Comparison of ENCODE assay signal across 20 cellular contexts in genomic region chr13:42066542-42066941, GRCh38. TPM values are rescaled to one million over a fixed set of nuclear protein-coding genes. Genes with fewer than 3 reads are reported as not detected.
DNase-seq lines count a peak whose midpoint lies in the region; TF ChIP-seq lines count a peak whose summit lies in the region.
"Had no signal": no experiment of that assay in that cellular context is flagged by ENCODE, and none has a peak within 500 bp of the region (broad histone marks: within the 10 kb centered on the region; RNA-seq: fewer than 3 reads in every experiment).

No MANE protein-coding gene starts in this region.

- peak; percentile 87 for DNase-seq in AG10803 (ENCODE audit: low read depth)
- peak; percentile 37 for DNase-seq in M059J (ENCODE audit: low read depth)
- DNase-seq in dermis microvascular lymphatic vessel endothelial cell (ENCODE audit: low read depth in 2 of 2) = peak; percentile 66 to 91
- DNase-seq in osteoblast (ENCODE audit: insufficient read length, low spot score, missing footprints) = peak; percentile 34
- no peak for DNase-seq in coronary artery (ENCODE audit: low spot score)
- no peak for DNase-seq in COLO829 (ENCODE audit: low spot score)
- no peak for DNase-seq in mucosa of gallbladder (ENCODE audit: low spot score)
- DNase-seq in G401 (ENCODE audit: low spot score) = no peak
- DNase-seq: activated CD4-positive, alpha-beta T cell treated with anti-CD3 and anti-CD28 coated beads for 36 hours; activated naive CD8-positive, alpha-beta T cell treated with anti-CD3 and anti-CD28 coated beads, Interleukin-2, amount 50 U/mL, for 24 hours; Caco-2; left ventricle myocardium inferior; MM.1S; NCI-H187 treated with DMSO at 0.1 percent for 48 hours; nucleus accumbens; right cardiac atrium; RPMI8226; stimulated activated naive CD4-positive, alpha-beta T cell treated with Interleukin-2 at 50 U/mL for 16 hours; transverse colon had no signal

- H4K20me1 ChIP-seq in osteoblast (ENCODE audit: insufficient read depth, low read length) = peaks cover 17% of the 10 kb centered on the region

- peaks cover 8% of the 10 kb centered on the region for H3K79me2 ChIP-seq in osteoblast (ENCODE audit: insufficient read depth, low read length)

- H3K4me3 ChIP-seq in AG10803 (ENCODE audit: low read length) (no peak overlapping the region), osteoblast (ENCODE audit: insufficient read depth, low read length) (no peak overlapping the region), coronary artery (no peak overlapping the region)
- H3K4me3 ChIP-seq: GM12878, left ventricle myocardium inferior, transverse colon had no signal

- H3K4me1 ChIP-seq in osteoblast (ENCODE audit: insufficient read depth, low read length) = peaks cover 19% of the 10 kb centered on the region
- H3K4me1 ChIP-seq: Caco-2, left ventricle myocardium inferior, transverse colon had no signal

- no peaks in the 10 kb centered on the region for H3K27me3 ChIP-seq in osteoblast (ENCODE audit: insufficient read depth, low read length)
- H3K27me3 ChIP-seq: transverse colon had no signal

- H3K27ac ChIP-seq in osteoblast (ENCODE audit: low read depth, low read length) (peak overlapping the region; percentile 56), coronary artery (no peak overlapping the region)
- H3K27ac ChIP-seq: left ventricle myocardium inferior, transverse colon had no signal

- no peaks in the 10 kb centered on the region for H3K9me3 ChIP-seq in osteoblast (ENCODE audit: low read depth, low read length)
- H3K9me3 ChIP-seq: Caco-2, left ventricle myocardium inferior, transverse colon had no signal

- H3K36me3 ChIP-seq in osteoblast (ENCODE audit: insufficient read depth, low read length) = peaks cover 6% of the 10 kb centered on the region
- H3K36me3 ChIP-seq: transverse colon had no signal

- TF ChIP-seq CTCF in AG10803 (conservative IDR thresholded peaks at IDR 0.05; ENCODE audit: low read length) (no peak), osteoblast (IDR thresholded peaks at IDR 0.05; ENCODE audit: extremely low read depth, low read depth, low read length) (no peak), coronary artery (IDR thresholded peaks at IDR 0.05) (no peak)

- no peak overlapping the region for H2AFZ ChIP-seq in osteoblast (ENCODE audit: low read length)

- H3K4me2 ChIP-seq in osteoblast (ENCODE audit: insufficient read depth, low read length) = no peak overlapping the region

- in situ Hi-C loops in G401 (cut with HindIII; ENCODE audit: low sequenced_read_pairs) = no loop called here

RNA-seq across cellular contexts. Expression of gene DGKH, which starts 18.1 kb away (rescaled TPM):
- 3.4 and 5.0 TPM in 2 replicates for total RNA-seq in M059J (2014; rRNA removed; shearing (Covaris generic))
- total RNA-seq in dermis microvascular lymphatic vessel endothelial cell (11.4 and 12.3 TPM in 2 replicates), osteoblast (8.7 and 11.8 TPM in 2 replicates), mucosa of gallbladder (16.8 TPM)
- total RNA-seq in G401 (2014; rRNA removed; shearing (Covaris generic)) = 1.8 and 2.3 TPM in 2 replicates

Comparison
In these comparisons a context has a peak if more than half of its experiments do, and no peak if none do; other contexts are left out.
1. DNase-seq: peak in AG10803 (single experiment), M059J (single experiment), dermis microvascular lymphatic vessel endothelial cell (2 of 2) and osteoblast (single experiment); none in coronary artery (single experiment), COLO829 (single experiment), mucosa of gallbladder (single experiment) and G401 (single experiment).